ENCODE assay signal across 34 cellular contexts in the genomic region with DNA sequence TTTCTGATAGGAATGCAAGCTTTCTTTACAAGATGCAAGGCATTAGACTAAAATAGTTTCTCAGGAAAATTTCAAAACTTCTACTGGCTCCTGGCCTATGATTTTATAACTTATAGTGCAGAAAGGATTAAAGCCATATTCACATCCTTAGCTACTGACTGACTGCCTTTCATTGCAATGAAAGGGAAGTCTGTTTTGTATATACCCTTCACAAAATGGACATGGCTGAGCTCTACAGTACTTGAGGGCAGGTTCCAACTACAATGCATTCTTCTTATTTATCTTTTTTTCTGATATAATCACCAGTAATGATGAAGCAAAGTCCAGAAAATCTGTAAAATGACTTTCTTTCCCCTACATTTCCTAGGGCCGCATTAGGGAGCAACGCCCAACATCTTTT.
"Had no signal": no experiment of that assay in that cellular context is flagged by ENCODE, and none has a peak within 500 bp of the region (broad histone marks: within the 10 kb centered on the region; RNA-seq: fewer than 3 reads in every experiment).

No MANE protein-coding gene starts in this region.

- H3K9me3 ChIP-seq: MG63 had no signal

- H3K27me3 ChIP-seq: MG63 had no signal

- DNase-seq: Karpas-422, Kasumi-1, MG63, MM.1S, MV-4-11, NCI-H1048, NCI-H1092, NCI-H1092 treated with DMSO at 0.1 percent for 48 hours, NCI-H1105, NCI-H1105 treated with DMSO at 0.1 percent for 48 hours, NCI-H1417, NCI-H1417 treated with DMSO at 0.1 percent for 48 hours, NCI-H1436, NCI-H1436 treated with DMSO at 0.1 percent for 48 hours, NCI-H146, NCI-H1694, NCI-H1694 treated with DMSO at 0.1 percent for 48 hours, NCI-H187, NCI-H187 treated with DMSO at 0.1 percent for 48 hours, NCI-H1930, NCI-H2029, NCI-H2029 treated with DMSO at 0.1 percent for 48 hours, NCI-H2081, NCI-H2081 treated with DMSO at 0.1 percent for 48 hours, NCI-H2107, NCI-H2171, NCI-H2171 treated with DMSO at 0.1 percent for 48 hours, NCI-H2227 treated with DMSO at 0.1 percent for 48 hours, NCI-H226, NCI-H345, NCI-H446, NCI-H446 treated with DMSO at 0.1 percent for 48 hours, NCI-H510A, NCI-H510A treated with DMSO at 0.1 percent for 48 hours had no signal

- H3K36me3 ChIP-seq: MG63 had no signal

- H3K4me3 ChIP-seq: MG63 had no signal
